21 cellular contexts compared by ENCODE assay signal in the genomic region with DNA sequence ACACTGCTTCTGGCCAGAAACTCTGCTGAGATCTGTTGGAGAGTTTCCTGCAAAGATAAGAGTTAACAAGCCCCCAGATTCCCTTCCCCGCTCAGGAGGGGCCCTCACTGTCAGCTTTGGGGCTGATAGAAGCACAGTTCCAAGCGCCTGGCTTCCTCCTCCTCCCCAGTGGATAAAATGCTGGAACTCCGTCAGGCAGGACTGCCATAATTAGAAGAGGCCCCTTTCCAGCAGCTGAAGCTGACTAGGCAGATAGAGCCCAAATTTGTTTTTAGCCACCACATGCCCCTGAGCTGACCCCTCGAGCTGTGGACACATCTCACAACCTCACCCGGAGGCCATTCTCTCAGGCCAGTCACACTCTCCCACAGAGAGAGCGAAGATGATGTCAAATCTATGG.
DNase-seq lines count a peak whose midpoint lies in the region; ATAC-seq, FAIRE-seq and TF ChIP-seq lines count a peak whose summit lies in the region.
"Had no signal": no experiment of that assay in that cellular context is flagged by ENCODE, and none has a peak within 500 bp of the region (broad histone marks: within the 10 kb centered on the region; RNA-seq: fewer than 3 reads in every experiment).

No MANE protein-coding gene starts in this region.

- H3K9me3 ChIP-seq in liver (ENCODE audit: control insufficient read depth in 4 of 4, low read length in 3 of 4) (no peaks in the 10 kb centered on the region), HepG2 (ENCODE audit: low read length) (no peaks in the 10 kb centered on the region), aorta (ENCODE audit: control insufficient read depth, low read length) (no peaks in the 10 kb centered on the region), PC-9 (ENCODE audit: insufficient read depth, low read depth) (no peaks in the 10 kb centered on the region)

- H3K27ac Mint-ChIP-seq in mesothelial cell of epicardium: peak overlapping the region; percentile 40
- H3K27ac Mint-ChIP-seq: CD4-positive, alpha-beta memory T cell; T-helper 1 cell treated with Interleukin-12 subunit alpha and Interleukin-12 subunit beta and Interleukin-4 antibody, amounts not matched to agents 30 μg/mL and 1 μg/mL, for 36 hours had no signal

- H3K4me3 Mint-ChIP-seq in mesothelial cell of epicardium: no peak overlapping the region
- H3K4me3 Mint-ChIP-seq: CD4-positive, alpha-beta memory T cell; T-helper 1 cell treated with Interleukin-12 subunit alpha and Interleukin-12 subunit beta and Interleukin-4 antibody, amounts not matched to agents 30 μg/mL and 1 μg/mL, for 36 hours had no signal

- DNase-seq in HepG2 (ENCODE audit: low spot score) (no peak), fibroblast of villous mesenchyme (ENCODE audit: low read depth) (peak; percentile 34), mesothelial cell of epicardium (ENCODE audit: low spot score in 2 of 2, unreplicated experiment in 2 of 2) (no peak), aorta (no peak), DMS153 treated with DMSO at 0.1 percent for 48 hours (lab: John Stamatoyannopoulos, UW; ENCODE audit: unreplicated experiment) (no peak), PC-9 (no peak)
- DNase-seq in activated CD4-positive, CD25-positive, alpha-beta regulatory T cell treated with anti-CD3 and anti-CD28 coated beads, Interleukin-2, amount 50 U/mL, for 72 hours: no peak
- DNase-seq: activated gamma-delta T cell; CD4-positive, alpha-beta memory T cell; dermis blood vessel endothelial cell; MM.1S; NCI-H2081; NCI-H774; posterior cingulate gyrus; SHP77; stimulated activated naive CD8-positive, alpha-beta T cell treated with anti-CD3 and anti-CD28 coated beads, Interleukin-15, Interleukin-2, amounts not matched to agents 100 U/mL and 50 U/mL, for 24 hours had no signal

- no TSS peak for BruUV-seq in HepG2 (replicated peaks; lab: Mats Ljungman, UMichigan)
- BruUV-seq in PC-9 (replicated peaks; lab: Mats Ljungman, UMichigan): no TSS peak

- H3K36me3 ChIP-seq in liver (ENCODE audit: control insufficient read depth in 4 of 4, insufficient read depth in 3 of 4, low read depth in 1 of 4, low read length in 3 of 4) (no peaks in the 10 kb centered on the region), HepG2 (replicated peaks in 1 of 2; ENCODE audit: control insufficient read depth in 1 of 2, insufficient read depth in 2 of 2, low read length in 2 of 2) (no peaks in the 10 kb centered on the region), aorta (ENCODE audit: control insufficient read depth in 1 of 2, insufficient read depth in 2 of 2, low read length in 1 of 2) (no peaks in the 10 kb centered on the region), PC-9 (ENCODE audit: low read depth) (no peaks in the 10 kb centered on the region)

- H4K20me1 ChIP-seq in HepG2 (ENCODE audit: insufficient read depth, low read length) (no peaks in the 10 kb centered on the region), PC-9 (ENCODE audit: insufficient read depth) (no peaks in the 10 kb centered on the region)

- FAIRE-seq in HepG2 (lab: Jason Lieb, UNC): no peak
- FAIRE-seq: astrocyte, keratinocyte had no signal

- TF ChIP-seq RAD21 in liver (IDR thresholded peaks at IDR 0.05): peak; percentile 12 to 17
- TF ChIP-seq RAD21 in HepG2 (CRISPR knock-in tag; IDR thresholded peaks at IDR 0.05): no peak

- H3K36me3 Mint-ChIP-seq in mesothelial cell of epicardium: no peaks in the 10 kb centered on the region

- H3F3A ChIP-seq in PC-9 (ENCODE audit: insufficient read depth, low read depth): peaks cover 33% of the 10 kb centered on the region

- H3K4me1 Mint-ChIP-seq in mesothelial cell of epicardium: peaks cover 20% of the 10 kb centered on the region

- H3K9me2 ChIP-seq in PC-9 (ENCODE audit: insufficient read depth): no peaks in the 10 kb centered on the region

- H3K27me3 Mint-ChIP-seq in mesothelial cell of epicardium (ENCODE audit: low read depth): peaks cover 9% of the 10 kb centered on the region

- CTCF ChIA-PET in HepG2 (lab: Yijun Ruan, JAX; ENCODE audit: low intra/inter-chr PET ratio, low total read pairs): no interaction called here
- CTCF ChIA-PET in PC-9 (lab: Charles Lee): no interaction called here

- TF ChIP-seq CTCF in liver (IDR thresholded peaks at IDR 0.05; ENCODE audit: low read depth, low read length, missing input control) (no peak), HepG2 (CRISPR knock-in tag; IDR thresholded peaks at IDR 0.05) (no peak), fibroblast of villous mesenchyme (IDR thresholded peaks at IDR 0.05; ENCODE audit: insufficient read depth, low read depth, low read length) (no peak), mesothelial cell of epicardium (IDR thresholded peaks at IDR 0.05; ENCODE audit: unreplicated experiment) (no peak), PC-9 (conservative IDR thresholded peaks at IDR 0.05) (no peak)

- H3K9me3 Mint-ChIP-seq in mesothelial cell of epicardium: no peaks in the 10 kb centered on the region
- H3K9me3 Mint-ChIP-seq: CD4-positive, alpha-beta memory T cell; T-helper 1 cell treated with Interleukin-12 subunit alpha and Interleukin-12 subunit beta and Interleukin-4 antibody, amounts not matched to agents 30 μg/mL and 1 μg/mL, for 36 hours had no signal

- H3K9ac ChIP-seq in liver (ENCODE audit: low read depth in 1 of 2, low read length in 2 of 2) (no peak overlapping the region), HepG2 (ENCODE audit: insufficient read depth, low read depth, low read length) (no peak overlapping the region)

- ATAC-seq in HepG2 (no peak), aorta (ENCODE audit: low FRiP score) (peak; percentile 75)
- ATAC-seq: stimulated activated naive CD8-positive, alpha-beta T cell treated with anti-CD3 and anti-CD28 coated beads, Interleukin-15, Interleukin-2, amounts not matched to agents 100 U/mL and 50 U/mL, for 24 hours had no signal

- in situ Hi-C loops in HepG2 (cut with HindIII; ENCODE audit: extremely low pct_ligation_motif_present, low pct_unique_long_range_greater_than_20kb): no loop called here

- H3K4me1 ChIP-seq in liver (ENCODE audit: control insufficient read depth in 4 of 4, insufficient read depth in 4 of 4, low read length in 3 of 4) (peaks cover 0 to 2% (median 0%) of the 10 kb centered on the region in 4 donors), HepG2 (ENCODE audit: insufficient read depth, low read length) (no peaks in the 10 kb centered on the region), aorta (ENCODE audit: control insufficient read depth in 1 of 2, insufficient read depth in 2 of 2, low read length in 2 of 2) (peaks cover 0 to 4% of the 10 kb centered on the region in 2 donors), PC-9 (replicated peaks; ENCODE audit: insufficient read depth) (peaks cover 46% of the 10 kb centered on the region)

- intact Hi-C loops in HepG2 (cut with micrococcal nuclease; ENCODE audit: unreplicated experiment) (no loop called here), aorta (cut with DNase I) (no loop called here), PC-9 (cut with micrococcal nuclease; ENCODE audit: unreplicated experiment) (no loop called here)

- no peaks in the 10 kb centered on the region for H3K79me2 ChIP-seq in HepG2 (ENCODE audit: insufficient read depth, low read length)
- no peaks in the 10 kb centered on the region for H3K79me2 ChIP-seq in PC-9 (ENCODE audit: low read depth)

- H2AFZ ChIP-seq in HepG2 (ENCODE audit: low read length) (no peak overlapping the region), PC-9 (no peak overlapping the region)

- no peak for TF ChIP-seq EP300 in HepG2 (IDR thresholded peaks at IDR 0.05; ENCODE audit: low read depth in 2 of 2, low read length in 2 of 2)
- no peak for TF ChIP-seq EP300 in HepG2 (CRISPR knock-in tag; IDR thresholded peaks at IDR 0.05; ENCODE audit: borderline replicate concordance)

- H3K4me3 ChIP-seq in liver (ENCODE audit: low read depth in 1 of 3, low read length in 3 of 3): no peak overlapping the region
- no peak overlapping the region for H3K4me3 ChIP-seq in HepG2 (replicated peaks in 1 of 3; ENCODE audit: insufficient read depth in 1 of 3, low read depth in 2 of 3, low read length in 3 of 3)
- no peak overlapping the region for H3K4me3 ChIP-seq in fibroblast of villous mesenchyme (ENCODE audit: low read depth, low read length)
- H3K4me3 ChIP-seq in aorta (ENCODE audit: low read length in 2 of 2): no peak overlapping the region
- H3K4me3 ChIP-seq in PC-9: no peak overlapping the region

- WGBS in liver: 56% methylated on average over 6 of the region's 6 CpGs
- WGBS in HepG2 (ENCODE audit: low lambda C conversion rate): 51% methylated on average over 4 of the region's 6 CpGs
- WGBS in aorta, 2 donors: 21 to 26% methylated on average over 6 of the region's 6 CpGs

- no peak overlapping the region for H3K27ac ChIP-seq in liver (ENCODE audit: low read depth in 1 of 2, low read length in 2 of 2)
- H3K27ac ChIP-seq in HepG2 (ENCODE audit: extremely low read length, insufficient read depth, low read length): no peak overlapping the region
- peak overlapping the region in 1 of 2 donors; percentile 27 for H3K27ac ChIP-seq in aorta (ENCODE audit: low read depth in 1 of 2, low read length in 2 of 2)
- H3K27ac ChIP-seq in PC-9: no peak overlapping the region
- H3K27ac ChIP-seq: epithelial cell of prostate had no signal

- H3K27me3 ChIP-seq in liver (ENCODE audit: control insufficient read depth in 4 of 4, insufficient read depth in 4 of 4, low read length in 3 of 4): no peaks in the 10 kb centered on the region
- H3K27me3 ChIP-seq in HepG2 (ENCODE audit: control insufficient read depth in 1 of 2, insufficient read depth in 2 of 2, low read length in 2 of 2): no peaks in the 10 kb centered on the region
- H3K27me3 ChIP-seq in aorta (ENCODE audit: control insufficient read depth in 1 of 2, insufficient read depth in 2 of 2, low read length in 1 of 2): no peaks in the 10 kb centered on the region
- H3K27me3 ChIP-seq in PC-9 (ENCODE audit: insufficient read depth, low read depth): no peaks in the 10 kb centered on the region

- no peak for TF ChIP-seq POLR2A in HepG2 (IDR thresholded peaks at IDR 0.05; ENCODE audit: insufficient read depth in 1 of 2, low read depth in 2 of 2, low read length in 2 of 2)

- POLR2A ChIA-PET in HepG2 (lab: Yijun Ruan, JAX) (no interaction called here), PC-9 (lab: Charles Lee; ENCODE audit: unreplicated experiment) (no interaction called here)

- no peak overlapping the region for H3K4me2 ChIP-seq in HepG2 (ENCODE audit: low read depth, low read length)
- no peak overlapping the region for H3K4me2 ChIP-seq in PC-9

TF ChIP-seq in liver, 16 proteins besides CTCF, POLR2A, EP300 and RAD21 (continues in another document):
- TF ChIP-seq GABPA (IDR thresholded peaks at IDR 0.05 in 1 of 2, conservative IDR thresholded peaks at IDR 0.05 in 1 of 2): no peak
- TF ChIP-seq FOXA1 (IDR thresholded peaks at IDR 0.05): no peak
- TF ChIP-seq FOXA2 (IDR thresholded peaks at IDR 0.05): no peak
- TF ChIP-seq EGR1 (IDR thresholded peaks at IDR 0.05; ENCODE audit: low read depth in 2 of 2): no peak
- peak; percentile 17 for TF ChIP-seq SP1 (IDR thresholded peaks at IDR 0.05)
